Comparison of ENCODE assay signal across 21 cellular contexts in the genomic region with DNA sequence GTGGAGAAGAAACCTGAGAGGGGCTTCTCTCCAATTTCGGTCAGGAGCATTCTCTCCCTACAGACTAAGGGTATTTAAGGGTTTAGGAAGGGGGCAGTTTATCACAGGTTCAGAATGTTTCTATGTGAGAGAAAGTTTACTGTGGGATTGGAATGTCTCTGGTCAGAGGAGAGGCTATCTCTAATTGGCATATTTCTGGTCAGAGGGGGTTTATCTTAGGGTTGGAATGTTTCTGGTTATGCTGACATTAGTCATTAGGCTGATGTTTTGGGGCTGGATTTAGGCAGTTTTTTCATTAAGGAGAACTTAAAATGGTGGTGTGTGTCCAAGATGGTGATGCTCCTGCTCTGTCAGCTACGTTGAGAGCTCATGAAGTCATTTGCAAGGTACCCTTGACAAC.
"Had no signal": no experiment of that assay in that cellular context is flagged by ENCODE, and none has a peak within 500 bp of the region (broad histone marks: within the 10 kb centered on the region; RNA-seq: fewer than 3 reads in every experiment).

No MANE protein-coding gene starts in this region.

- H3K4me1 Mint-ChIP-seq: activated naive CD8-positive, alpha-beta T cell treated with anti-CD3 and anti-CD28 coated beads for 36 hours; naive thymus-derived CD4-positive, alpha-beta T cell had no signal

- DNase-seq: activated CD4-positive, alpha-beta T cell treated with anti-CD3 and anti-CD28 coated beads for 4 hours; activated CD4-positive, alpha-beta T cell treated with anti-CD3 and anti-CD28 coated beads, Interleukin-2, amount 50 U/mL, for 4 hours; activated effector memory CD4-positive, alpha-beta T cell treated with Interleukin-2 at 50 U/mL for 16 hours; activated naive CD4-positive, alpha-beta T cell treated with Interleukin-2 at 50 U/mL for 16 hours; activated naive CD8-positive, alpha-beta T cell treated with anti-CD3 and anti-CD28 coated beads for 36 hours; caudate nucleus; foreskin melanocyte; left ventricle myocardium superior; midbrain; naive thymus-derived CD4-positive, alpha-beta T cell; right cardiac atrium; spleen; stimulated activated naive CD4-positive, alpha-beta T cell; T-helper 1 cell; tibial artery had no signal

- H3K4me3 ChIP-seq: adrenal gland, ascending aorta, heart right ventricle, neural progenitor cell, spleen, suprapubic skin, tibial artery had no signal

- H3K36me3 Mint-ChIP-seq: activated naive CD8-positive, alpha-beta T cell treated with anti-CD3 and anti-CD28 coated beads for 36 hours; neural progenitor cell had no signal

- H3K4me3 Mint-ChIP-seq: activated naive CD8-positive, alpha-beta T cell treated with anti-CD3 and anti-CD28 coated beads for 36 hours; naive thymus-derived CD4-positive, alpha-beta T cell; neural progenitor cell; T-helper 2 cell treated with Interferon-gamma antibody and Interleukin-4, amounts not matched to agents 5 μg/mL and 100 μg/mL, for 36 hours had no signal

- H3K27ac Mint-ChIP-seq: activated naive CD8-positive, alpha-beta T cell treated with anti-CD3 and anti-CD28 coated beads for 36 hours; naive thymus-derived CD4-positive, alpha-beta T cell; neural progenitor cell; T-helper 2 cell treated with Interferon-gamma antibody and Interleukin-4, amounts not matched to agents 5 μg/mL and 100 μg/mL, for 36 hours had no signal
